ENCODE assay signal across 9 cellular contexts in genomic region chr1:99685516-99686180, GRCh38. TPM values are rescaled to one million over a fixed set of nuclear protein-coding genes. Genes with fewer than 3 reads are reported as not detected.
DNase-seq lines count a peak whose midpoint lies in the region; ATAC-seq and TF ChIP-seq lines count a peak whose summit lies in the region.
"Had no signal": no experiment of that assay in that cellular context is flagged by ENCODE, and none has a peak within 500 bp of the region (broad histone marks: within the 10 kb centered on the region; RNA-seq: fewer than 3 reads in every experiment).

No MANE protein-coding gene starts in this region.

- WGBS in neuronal stem cell (ENCODE audit: extremely low coverage in 2 of 2, insufficient read length in 2 of 2, insufficient replicate concordance in 1 of 2), 2 donors, result no CpG with 5 or more reads among the region's 6 CpGs
- 22 to 37% methylated on average over 4 to 6 of the region's 6 CpGs for WGBS in upper lobe of left lung, 2 donors

- H3K27ac ChIP-seq in neuronal stem cell (replicated peaks; ENCODE audit: low read length) (no peak overlapping the region), upper lobe of left lung (no peak overlapping the region)

- peak overlapping the region; percentile 34 for H2AFZ ChIP-seq in neuronal stem cell (ENCODE audit: low read length)

- POLR2A ChIA-PET in Caco-2 (lab: Charles Lee), result no interaction called here
- POLR2A ChIA-PET in activated CD8-positive, alpha-beta T cell treated with anti-CD3 and anti-CD28 coated beads for 36 hours (lab: Charles Lee), result no interaction called here

- H3K36me3 ChIP-seq in Caco-2 (ENCODE audit: control insufficient read depth, insufficient read depth, low read length) (no peaks in the 10 kb centered on the region), neuronal stem cell (replicated peaks in 1 of 2; ENCODE audit: control insufficient read depth in 2 of 2, insufficient read depth in 2 of 2, low read length in 2 of 2) (peaks cover 0 to 18% of the 10 kb centered on the region in 2 donors), upper lobe of left lung (peaks cover 0 to 9% (median 0%) of the 10 kb centered on the region in 4 donors)

- no peaks in the 10 kb centered on the region for H3K4me1 Mint-ChIP-seq in Caco-2 (ENCODE audit: low read depth, unreplicated experiment)
- H3K4me1 Mint-ChIP-seq in activated CD8-positive, alpha-beta T cell treated with anti-CD3 and anti-CD28 coated beads for 36 hours (ENCODE audit: low read depth), result no peaks in the 10 kb centered on the region

- H3K4ac ChIP-seq in neuronal stem cell (ENCODE audit: low read length), result no peak overlapping the region

- no peak overlapping the region for H2BK15ac ChIP-seq in neuronal stem cell (ENCODE audit: low read length)

- no peak overlapping the region for H2BK120ac ChIP-seq in neuronal stem cell (ENCODE audit: low read depth, low read length)

- no peaks in the 10 kb centered on the region for H3K9me3 Mint-ChIP-seq in Caco-2 (ENCODE audit: unreplicated experiment)
- no peaks in the 10 kb centered on the region for H3K9me3 Mint-ChIP-seq in activated CD8-positive, alpha-beta T cell treated with anti-CD3 and anti-CD28 coated beads for 36 hours

- TF ChIP-seq CTCF in Caco-2 (IDR thresholded peaks at IDR 0.05; ENCODE audit: insufficient read depth in 1 of 2, low read depth in 1 of 2, low read length in 1 of 2, severe bottlenecking in 1 of 2, unreplicated experiment in 1 of 2) (peak; percentile 46 to 47), upper lobe of left lung (IDR thresholded peaks at IDR 0.05) (peak in 5 of 6 experiments; percentile 36 to 61 (median 49))
- peak; percentile 74 for TF ChIP-seq CTCF in activated CD8-positive, alpha-beta T cell treated with anti-CD3 and anti-CD28 coated beads for 36 hours (IDR thresholded peaks at IDR 0.05)

- H3K9me3 ChIP-seq in Caco-2, result no peaks in the 10 kb centered on the region
- H3K9me3 ChIP-seq in neuronal stem cell (replicated peaks in 1 of 2; ENCODE audit: control insufficient read depth in 2 of 2, insufficient read depth in 1 of 2, low read depth in 1 of 2, low read length in 2 of 2), result no peaks in the 10 kb centered on the region
- no peaks in the 10 kb centered on the region for H3K9me3 ChIP-seq in upper lobe of left lung

- peak; percentile 47 to 60 for DNase-seq in Caco-2
- peak; percentile 78 to 96 for DNase-seq in NCI-H524 (lab: John Stamatoyannopoulos, UW)
- DNase-seq in activated CD8-positive, alpha-beta T cell treated with anti-CD3 and anti-CD28 coated beads for 36 hours, result peak; percentile 71
- peak; percentile 97 for DNase-seq in fibroblast of peridontal ligament (ENCODE audit: extremely low read depth)
- peak; percentile 52 for DNase-seq in neuronal stem cell (ENCODE audit: low spot score)
- peak in 1 of 2 donors; percentile 66 for DNase-seq in upper lobe of left lung

- H3K27me3 Mint-ChIP-seq in Caco-2 (ENCODE audit: insufficient read depth, unreplicated experiment), result no peaks in the 10 kb centered on the region
- no peaks in the 10 kb centered on the region for H3K27me3 Mint-ChIP-seq in activated CD8-positive, alpha-beta T cell treated with anti-CD3 and anti-CD28 coated beads for 36 hours

- CTCF ChIA-PET in Caco-2 (lab: Charles Lee), result interaction anchor here (0.5 to 0.8 kb wide), 2 partner anchors 21 to 205 kb away, joined by 3 read pairs; no protein-coding TSS in a partner anchor
- CTCF ChIA-PET in activated CD8-positive, alpha-beta T cell treated with anti-CD3 and anti-CD28 coated beads for 36 hours (lab: Charles Lee), result interaction anchor here (0.6 to 2.8 kb wide), 23 partner anchors 10 to 936 kb away, joined by 3 to 13 read pairs (median 5); no protein-coding TSS in a partner anchor

- H2BK12ac ChIP-seq in neuronal stem cell (ENCODE audit: low read length), result no peak overlapping the region

- H3K36me3 Mint-ChIP-seq in Caco-2 (ENCODE audit: insufficient read depth, unreplicated experiment), result no peaks in the 10 kb centered on the region
- no peaks in the 10 kb centered on the region for H3K36me3 Mint-ChIP-seq in activated CD8-positive, alpha-beta T cell treated with anti-CD3 and anti-CD28 coated beads for 36 hours (ENCODE audit: low read depth)

- H3K18ac ChIP-seq in neuronal stem cell (ENCODE audit: low read length), result no peak overlapping the region

- intact Hi-C loops in Caco-2 (cut with micrococcal nuclease; ENCODE audit: unreplicated experiment), result loop anchor here (1.0 to 10.0 kb wide), 3 partner anchors 51 to 155 kb away; no protein-coding TSS in a partner anchor
- intact Hi-C loops in activated CD8-positive, alpha-beta T cell treated with anti-CD3 and anti-CD28 coated beads for 36 hours (cut with micrococcal nuclease), result loop anchor here (10.0 kb wide), 1 partner anchor 501 kb away; no protein-coding TSS in a partner anchor

- H3K23ac ChIP-seq in neuronal stem cell (ENCODE audit: low read depth, low read length, poor library complexity), result no peak overlapping the region

- H3K79me1 ChIP-seq in neuronal stem cell (ENCODE audit: low read depth, low read length), result no peaks in the 10 kb centered on the region

- H3K4me3 ChIP-seq in Caco-2 (ENCODE audit: low read depth, low read length) (no peak overlapping the region), neuronal stem cell (ENCODE audit: low read length in 2 of 2) (no peak overlapping the region), upper lobe of left lung (no peak overlapping the region)

- H4K8ac ChIP-seq in neuronal stem cell (ENCODE audit: low read depth, low read length), result no peak overlapping the region

- H3K14ac ChIP-seq in neuronal stem cell (ENCODE audit: low read length), result no peak overlapping the region

- H2BK5ac ChIP-seq in neuronal stem cell (ENCODE audit: low read length), result no peak overlapping the region

- no peak overlapping the region for H3K27ac Mint-ChIP-seq in Caco-2 (ENCODE audit: unreplicated experiment)
- H3K27ac Mint-ChIP-seq in activated CD8-positive, alpha-beta T cell treated with anti-CD3 and anti-CD28 coated beads for 36 hours, result no peak overlapping the region

- H3K27me3 ChIP-seq in Caco-2 (replicated peaks; ENCODE audit: control insufficient read depth, insufficient read depth, low read length) (no peaks in the 10 kb centered on the region), neuronal stem cell (ENCODE audit: control insufficient read depth in 3 of 3, insufficient read depth in 3 of 3, low read depth in 1 of 3, low read length in 3 of 3) (no peaks in the 10 kb centered on the region), upper lobe of left lung (no peaks in the 10 kb centered on the region)

- no peak for TF ChIP-seq EP300 in upper lobe of left lung (IDR thresholded peaks at IDR 0.05)

- no peak overlapping the region for H3K4me3 Mint-ChIP-seq in Caco-2 (ENCODE audit: unreplicated experiment)
- H3K4me3 Mint-ChIP-seq in activated CD8-positive, alpha-beta T cell treated with anti-CD3 and anti-CD28 coated beads for 36 hours, result no peak overlapping the region

- H4K91ac ChIP-seq in neuronal stem cell (ENCODE audit: low read depth, low read length, poor library complexity), result no peak overlapping the region

- H3K4me1 ChIP-seq in Caco-2 (no peaks in the 10 kb centered on the region), neuronal stem cell (ENCODE audit: control insufficient read depth in 2 of 2, insufficient read depth in 1 of 2, low read depth in 1 of 2, low read length in 2 of 2) (peaks cover 0 to 3% of the 10 kb centered on the region in 2 donors), upper lobe of left lung (peaks cover 0 to 10% (median 7%) of the 10 kb centered on the region in 4 donors)

- no peak overlapping the region for H3K4me2 ChIP-seq in neuronal stem cell (ENCODE audit: insufficient read depth, low read length, poor library complexity, severe bottlenecking)

- no peak overlapping the region for H3K9ac ChIP-seq in neuronal stem cell (ENCODE audit: low read depth, low read length, poor library complexity)

- ATAC-seq in GM19351 (IDR thresholded peaks at IDR 0.05; ENCODE audit: unreplicated experiment) (peak; percentile 91), HG03342 (IDR thresholded peaks at IDR 0.05; ENCODE audit: unreplicated experiment) (peak; percentile 88), upper lobe of left lung (ENCODE audit: low FRiP score in 2 of 2) (peak; percentile 85 to 86)
- ATAC-seq in activated CD8-positive, alpha-beta T cell treated with anti-CD3 and anti-CD28 coated beads for 36 hours, result peak; percentile 86

- no peak for TF ChIP-seq POLR2A in upper lobe of left lung (IDR thresholded peaks at IDR 0.05)

- BruUV-seq in Caco-2 (replicated peaks; lab: Mats Ljungman, UMichigan), result no TSS peak

- no peak overlapping the region for H2AK5ac ChIP-seq in neuronal stem cell (ENCODE audit: low read depth, low read length)

RNA-seq across cellular contexts. Expression of gene PALMD, which starts 39.7 kb away (rescaled TPM):
- total RNA-seq in Caco-2 (2022) (0.28 TPM in 1 of 2 replicates, not detected in the other), upper lobe of left lung (10 to 100 TPM; 11.0 to 30.6 (median 23.7) TPM)
- not detected for total RNA-seq in activated CD8-positive, alpha-beta T cell treated with anti-CD3 and anti-CD28 coated beads for 36 hours
- polyA plus RNA-seq in neuronal stem cell (2013, experiment 1 of 2), result not detected
- not detected for polyA plus RNA-seq in neuronal stem cell (2013, experiment 2 of 2)
- total RNA-seq: T-helper 2 cell treated with Interferon-gamma antibody and Interleukin-4, amounts not matched to agents 100 ng/mL and 5 ng/mL, for 36 hours had no signal
